8 cellular contexts compared by ENCODE assay signal in genomic region chr20:50959543-50960126, GRCh38. TPM values are rescaled to one million over a fixed set of nuclear protein-coding genes. Genes with fewer than 3 reads are reported as not detected.
A peak's percentile ranks its signal among the peaks of the same experiment; 100 is the strongest.
DNase-seq lines count a peak whose midpoint lies in the region; ATAC-seq, FAIRE-seq and TF ChIP-seq lines count a peak whose summit lies in the region.

No MANE protein-coding gene starts in this region.

- intact Hi-C loops in activated CD4-positive, alpha-beta T cell treated with anti-CD3 and anti-CD28 coated beads, Interleukin-2, amount 10 ng/mL, durations not matched to agents 24 days and 14 days (cut with micrococcal nuclease) = loop anchor here (2.0 to 5.0 kb wide), 2 partner anchors 47 to 165 kb away; partner anchors contain the start of gene BCAS4
- intact Hi-C loops in HepG2 (cut with micrococcal nuclease; ENCODE audit: unreplicated experiment) (loop anchor here (2.0 kb wide), 1 partner anchor 25 kb away; no protein-coding TSS in a partner anchor), testis (cut with DNase I; ENCODE audit: low total_unique reads) (no loop called here)

- 81% methylated on average over 25 of the region's 25 CpGs for WGBS in HepG2 (ENCODE audit: low lambda C conversion rate)
- 42 to 54% methylated on average over 12 to 23 of the region's 25 CpGs for WGBS in testis, 2 donors

- no peak for TF ChIP-seq RAD21 in HepG2 (CRISPR knock-in tag; IDR thresholded peaks at IDR 0.05)

- H3K27me3 Mint-ChIP-seq in activated CD4-positive, alpha-beta T cell treated with anti-CD3 and anti-CD28 coated beads, Interleukin-2, amount 10 ng/mL, durations not matched to agents 24 days and 14 days = no peaks in the 10 kb centered on the region

- peaks cover 27% of the 10 kb centered on the region for H3K36me3 Mint-ChIP-seq in activated CD4-positive, alpha-beta T cell treated with anti-CD3 and anti-CD28 coated beads, Interleukin-2, amount 10 ng/mL, durations not matched to agents 24 days and 14 days (ENCODE audit: low read depth)

- H3K4me1 Mint-ChIP-seq in activated CD4-positive, alpha-beta T cell treated with anti-CD3 and anti-CD28 coated beads, Interleukin-2, amount 10 ng/mL, durations not matched to agents 24 days and 14 days = peaks cover 28% of the 10 kb centered on the region

- TF ChIP-seq EP300 in HepG2 (IDR thresholded peaks at IDR 0.05; ENCODE audit: low read depth in 2 of 2, low read length in 2 of 2) (no peak), HepG2 (CRISPR knock-in tag; IDR thresholded peaks at IDR 0.05; ENCODE audit: borderline replicate concordance) (no peak)

- H3K4me1 ChIP-seq in adipocyte (ENCODE audit: control insufficient read depth, insufficient read depth, low read length) (peaks cover 37% of the 10 kb centered on the region), HepG2 (ENCODE audit: insufficient read depth, low read length) (peaks cover 41% of the 10 kb centered on the region), testis (peaks cover 24% of the 10 kb centered on the region)

- in situ Hi-C loops in HepG2 (cut with HindIII; ENCODE audit: extremely low pct_ligation_motif_present, low pct_unique_long_range_greater_than_20kb) = no loop called here

- H3K27me3 ChIP-seq in adipocyte (replicated peaks; ENCODE audit: control insufficient read depth, insufficient read depth, low read length) (no peaks in the 10 kb centered on the region), HepG2 (ENCODE audit: control insufficient read depth in 1 of 2, insufficient read depth in 2 of 2, low read length in 2 of 2) (no peaks in the 10 kb centered on the region; a peak in 1 of 5 replicates), testis (no peaks in the 10 kb centered on the region)

- H3K27ac Mint-ChIP-seq in activated CD4-positive, alpha-beta T cell treated with anti-CD3 and anti-CD28 coated beads, Interleukin-2, amount 10 ng/mL, durations not matched to agents 24 days and 14 days = peak overlapping the region; percentile 96

- TF ChIP-seq CTCF in HepG2 (CRISPR knock-in tag; IDR thresholded peaks at IDR 0.05) (no peak), testis (IDR thresholded peaks at IDR 0.05) (no peak)

- POLR2A ChIA-PET in HepG2 (lab: Yijun Ruan, JAX) = interaction anchor here (0.6 to 3.8 kb wide), 4 partner anchors 14 to 231 kb away, joined by 3 to 87 read pairs (median 9); partner anchors contain the start of gene ADNP

- peak overlapping the region; percentile 98 for H3K4me3 ChIP-seq in adipocyte (ENCODE audit: low read length)
- H3K4me3 ChIP-seq in HepG2 (replicated peaks in 1 of 3; ENCODE audit: insufficient read depth in 1 of 3, low read depth in 2 of 3, low read length in 3 of 3) = peak overlapping the region; percentile 85 to 97 (median 97)
- peak overlapping the region; percentile 88 to 95 for H3K4me3 ChIP-seq in testis

- H3K4me3 Mint-ChIP-seq in activated CD4-positive, alpha-beta T cell treated with anti-CD3 and anti-CD28 coated beads, Interleukin-2, amount 10 ng/mL, durations not matched to agents 24 days and 14 days = peak overlapping the region; percentile 99

- H4K20me1 ChIP-seq in HepG2 (ENCODE audit: insufficient read depth, low read length) = peaks cover 36% of the 10 kb centered on the region

- no peak; the same call in 2 of the 3 replicates for ATAC-seq in HepG2
- ATAC-seq in HG03460 (IDR thresholded peaks at IDR 0.05; ENCODE audit: unreplicated experiment) = no peak
- ATAC-seq in HG03378 (IDR thresholded peaks at IDR 0.05; ENCODE audit: unreplicated experiment) = no peak

- H3K9me3 ChIP-seq in adipocyte (ENCODE audit: control insufficient read depth, low read length) (peaks cover 4% of the 10 kb centered on the region), HepG2 (ENCODE audit: low read length) (no peaks in the 10 kb centered on the region), testis (no peaks in the 10 kb centered on the region)

- peak overlapping the region; percentile 94 for H3K4me2 ChIP-seq in HepG2 (ENCODE audit: low read depth, low read length)

- peaks cover 15% of the 10 kb centered on the region for H3K36me3 ChIP-seq in adipocyte (ENCODE audit: control insufficient read depth, insufficient read depth, low read length, severe bottlenecking)
- peaks cover 0 to 9% of the 10 kb centered on the region in 2 experiments; a peak in 3 of 5 replicates for H3K36me3 ChIP-seq in HepG2 (replicated peaks in 1 of 2; ENCODE audit: control insufficient read depth in 1 of 2, insufficient read depth in 2 of 2, low read length in 2 of 2)
- H3K36me3 ChIP-seq in testis (ENCODE audit: low read depth, missing control alignments) = no peaks in the 10 kb centered on the region

- no peak for FAIRE-seq in HepG2 (lab: Jason Lieb, UNC)

- H3K9me3 Mint-ChIP-seq in activated CD4-positive, alpha-beta T cell treated with anti-CD3 and anti-CD28 coated beads, Interleukin-2, amount 10 ng/mL, durations not matched to agents 24 days and 14 days = no peaks in the 10 kb centered on the region

- H3K79me2 ChIP-seq in HepG2 (ENCODE audit: insufficient read depth, low read length) = peaks cover 62% of the 10 kb centered on the region

- H3K9ac ChIP-seq in adipocyte (ENCODE audit: low read length) (peak overlapping the region; percentile 98), HepG2 (ENCODE audit: insufficient read depth, low read depth, low read length) (peak overlapping the region; percentile 94)

- DNase-seq in activated CD4-positive, alpha-beta T cell treated with anti-CD3 and anti-CD28 coated beads, Interleukin-2, amount 10 ng/mL, durations not matched to agents 24 days and 14 days = no peak
- DNase-seq in activated CD4-positive, alpha-beta T cell treated with anti-CD3 and anti-CD28 coated beads, Interleukin-2, amount 50 U/mL, for 1 hour = no peak
- DNase-seq in adipocyte (ENCODE audit: low read depth) = no peak
- DNase-seq in HepG2 (ENCODE audit: low spot score) = no peak
- DNase-seq in testis = no peak
- DNase-seq in NOMO-1 treated with dmso at 0.1 percent for 144 hours (lab: John Stamatoyannopoulos, UW; ENCODE audit: unreplicated experiment) = no peak

- no peak overlapping the region for H2AFZ ChIP-seq in HepG2 (ENCODE audit: low read length)

- CTCF ChIA-PET in HepG2 (lab: Yijun Ruan, JAX; ENCODE audit: low intra/inter-chr PET ratio, low total read pairs) = no interaction called here

- TF ChIP-seq POLR2A in HepG2 (IDR thresholded peaks at IDR 0.05; ENCODE audit: insufficient read depth in 1 of 2, low read depth in 2 of 2, low read length in 2 of 2) (no peak), testis (IDR thresholded peaks at IDR 0.05) (no peak)

- H3K27ac ChIP-seq in HepG2 (ENCODE audit: extremely low read length, insufficient read depth, low read length) (peak overlapping the region; percentile 86), testis (no peak overlapping the region)

- no TSS peak for BruUV-seq in HepG2 (replicated peaks; lab: Mats Ljungman, UMichigan)

RNA-seq across cellular contexts. Expression of gene MOCS3, which starts 1.0 kb away (rescaled TPM):
- total RNA-seq in activated CD4-positive, alpha-beta T cell treated with anti-CD3 and anti-CD28 coated beads, Interleukin-2, amount 10 ng/mL, durations not matched to agents 24 days and 14 days = 5.7 and 6.3 TPM in 2 replicates
- total RNA-seq in HepG2 (2016; rRNA removed; fragmentation: Illumina TruSeq; extraction: Trizol) = 8.4 and 9.7 TPM in 2 replicates
- total RNA-seq in HepG2 (2016; cell fraction: cytosol; rRNA removed; fragmentation: Illumina TruSeq; extraction: Trizol; ENCODE audit: low read depth) = 1.2 and 1.3 TPM in 2 replicates
- 7.8 and 8.8 TPM in 2 replicates for total RNA-seq in HepG2 (2016; cell fraction: insoluble cytoplasmic fraction; rRNA removed; fragmentation: Illumina TruSeq; extraction: Trizol)
- total RNA-seq in HepG2 (2016; cell fraction: membrane; rRNA removed; fragmentation: Illumina TruSeq; extraction: Trizol) = 3.7 and 4.2 TPM in 2 replicates
- 5.4 and 5.7 TPM in 2 replicates for total RNA-seq in HepG2 (2016; cell fraction: nucleus; rRNA removed; fragmentation: Illumina TruSeq; extraction: Trizol)
- polyA plus RNA-seq in HepG2 (2011; rRNA removed) = 3.7 and 4.1 TPM in 2 replicates
- 4.0 and 4.1 TPM in 2 replicates for polyA plus RNA-seq in HepG2 (2011; cell fraction: cytosol; rRNA removed)
- polyA plus RNA-seq in HepG2 (2011; cell fraction: nucleus; rRNA removed) = 2.9 and 3.2 TPM in 2 replicates
- polyA plus RNA-seq in HepG2 (2012) = 2.7 and 3.3 TPM in 2 replicates
- 0.53 and 0.58 TPM in 2 replicates for polyA plus RNA-seq in HepG2 (2016; cell fraction: cytosol; fragmentation: Illumina TruSeq; extraction: Trizol; ENCODE audit: low read depth)
- 7.8 and 8.0 TPM in 2 replicates for polyA plus RNA-seq in HepG2 (2016; cell fraction: insoluble cytoplasmic fraction; fragmentation: Illumina TruSeq; extraction: Trizol; ENCODE audit: low read depth)
- 1.7 and 2.1 TPM in 2 replicates for polyA plus RNA-seq in HepG2 (2016; cell fraction: membrane; fragmentation: Illumina TruSeq; extraction: Trizol; ENCODE audit: low read depth)
- 4.3 and 4.4 TPM in 2 replicates for polyA plus RNA-seq in HepG2 (2016; cell fraction: nucleus; fragmentation: Illumina TruSeq; extraction: Trizol; ENCODE audit: insufficient read depth, low read depth)
- 14.6 and 20.7 TPM in 2 replicates for polyA minus RNA-seq in HepG2 (2011; rRNA and poly(A)+ RNA removed; ENCODE audit: low replicate concordance)
- polyA minus RNA-seq in HepG2 (2011; cell fraction: cytosol; rRNA and poly(A)+ RNA removed) = 6.3 and 6.7 TPM in 2 replicates
- 12.4 and 13.6 TPM in 2 replicates for polyA minus RNA-seq in HepG2 (2011; cell fraction: nucleus; rRNA and poly(A)+ RNA removed)
- 1 to 10 TPM; 7.4 to 9.3 TPM for total RNA-seq in testis
- 6.5 TPM for polyA plus RNA-seq in testis (ENCODE audit: insufficient read depth, low read depth, low replicate concordance)

RNA-seq across cellular contexts. Expression of gene DPM1, which starts 1.3 kb away (rescaled TPM):
- 61.2 and 68.3 TPM in 2 replicates for total RNA-seq in activated CD4-positive, alpha-beta T cell treated with anti-CD3 and anti-CD28 coated beads, Interleukin-2, amount 10 ng/mL, durations not matched to agents 24 days and 14 days
- total RNA-seq in HepG2 (2016; rRNA removed; fragmentation: Illumina TruSeq; extraction: Trizol) (161 and 187 TPM in 2 replicates), testis (10 to 100 TPM; 44.5 to 54.3 TPM)
- total RNA-seq in HepG2 (2016; cell fraction: cytosol; rRNA removed; fragmentation: Illumina TruSeq; extraction: Trizol; ENCODE audit: low read depth) = 32.3 and 33.7 TPM in 2 replicates
- 167 and 188 TPM in 2 replicates for total RNA-seq in HepG2 (2016; cell fraction: insoluble cytoplasmic fraction; rRNA removed; fragmentation: Illumina TruSeq; extraction: Trizol)
- total RNA-seq in HepG2 (2016; cell fraction: membrane; rRNA removed; fragmentation: Illumina TruSeq; extraction: Trizol) = 30.4 and 39.3 TPM in 2 replicates
- 102 and 109 TPM in 2 replicates for total RNA-seq in HepG2 (2016; cell fraction: nucleus; rRNA removed; fragmentation: Illumina TruSeq; extraction: Trizol)
- polyA plus RNA-seq in HepG2 (2011; rRNA removed) (75.7 and 83.2 TPM in 2 replicates), testis (ENCODE audit: insufficient read depth, low read depth, low replicate concordance) (71.0 TPM)
- polyA plus RNA-seq in HepG2 (2011; cell fraction: cytosol; rRNA removed) = 67.0 and 87.1 TPM in 2 replicates
- polyA plus RNA-seq in HepG2 (2011; cell fraction: nucleus; rRNA removed) = 40.6 and 43.3 TPM in 2 replicates
- 92.8 and 103 TPM in 2 replicates for polyA plus RNA-seq in HepG2 (2012)
- 19.8 and 20.9 TPM in 2 replicates for polyA plus RNA-seq in HepG2 (2016; cell fraction: cytosol; fragmentation: Illumina TruSeq; extraction: Trizol; ENCODE audit: low read depth)
- 215 and 249 TPM in 2 replicates for polyA plus RNA-seq in HepG2 (2016; cell fraction: insoluble cytoplasmic fraction; fragmentation: Illumina TruSeq; extraction: Trizol; ENCODE audit: low read depth)
- polyA plus RNA-seq in HepG2 (2016; cell fraction: membrane; fragmentation: Illumina TruSeq; extraction: Trizol; ENCODE audit: low read depth) = 27.9 and 30.1 TPM in 2 replicates
- 177 and 193 TPM in 2 replicates for polyA plus RNA-seq in HepG2 (2016; cell fraction: nucleus; fragmentation: Illumina TruSeq; extraction: Trizol; ENCODE audit: insufficient read depth, low read depth)
- 23.1 and 28.4 TPM in 2 replicates for polyA minus RNA-seq in HepG2 (2011; rRNA and poly(A)+ RNA removed; ENCODE audit: low replicate concordance)
- polyA minus RNA-seq in HepG2 (2011; cell fraction: cytosol; rRNA and poly(A)+ RNA removed) = 38.3 and 41.9 TPM in 2 replicates
- polyA minus RNA-seq in HepG2 (2011; cell fraction: nucleus; rRNA and poly(A)+ RNA removed) = 49.6 and 51.1 TPM in 2 replicates

RNA-seq across cellular contexts. Expression of gene ADNP, which starts 28.4 kb away (rescaled TPM):
- total RNA-seq in activated CD4-positive, alpha-beta T cell treated with anti-CD3 and anti-CD28 coated beads, Interleukin-2, amount 10 ng/mL, durations not matched to agents 24 days and 14 days = 68.3 and 72.9 TPM in 2 replicates
- 21.5 and 60.7 TPM in 2 replicates for total RNA-seq in HepG2 (2016; rRNA removed; fragmentation: Illumina TruSeq; extraction: Trizol)
- total RNA-seq in HepG2 (2016; cell fraction: cytosol; rRNA removed; fragmentation: Illumina TruSeq; extraction: Trizol; ENCODE audit: low read depth) = 3.6 and 4.4 TPM in 2 replicates
- 17.8 and 59.9 TPM in 2 replicates for total RNA-seq in HepG2 (2016; cell fraction: insoluble cytoplasmic fraction; rRNA removed; fragmentation: Illumina TruSeq; extraction: Trizol)
- total RNA-seq in HepG2 (2016; cell fraction: membrane; rRNA removed; fragmentation: Illumina TruSeq; extraction: Trizol) = 20.1 and 20.5 TPM in 2 replicates
- total RNA-seq in HepG2 (2016; cell fraction: nucleus; rRNA removed; fragmentation: Illumina TruSeq; extraction: Trizol) = 51.3 and 55.1 TPM in 2 replicates
- polyA plus RNA-seq in HepG2 (2011; rRNA removed) = 21.0 and 22.3 TPM in 2 replicates
- polyA plus RNA-seq in HepG2 (2011; cell fraction: cytosol; rRNA removed) = 11.3 and 19.3 TPM in 2 replicates
- polyA plus RNA-seq in HepG2 (2011; cell fraction: nucleus; rRNA removed) = 30.4 and 32.5 TPM in 2 replicates
- 45.9 and 50.4 TPM in 2 replicates for polyA plus RNA-seq in HepG2 (2012)
- polyA plus RNA-seq in HepG2 (2016; cell fraction: cytosol; fragmentation: Illumina TruSeq; extraction: Trizol; ENCODE audit: low read depth) = 2.9 and 3.3 TPM in 2 replicates
- 57.9 and 63.1 TPM in 2 replicates for polyA plus RNA-seq in HepG2 (2016; cell fraction: insoluble cytoplasmic fraction; fragmentation: Illumina TruSeq; extraction: Trizol; ENCODE audit: low read depth)
- polyA plus RNA-seq in HepG2 (2016; cell fraction: membrane; fragmentation: Illumina TruSeq; extraction: Trizol; ENCODE audit: low read depth) = 8.8 and 9.4 TPM in 2 replicates
- polyA plus RNA-seq in HepG2 (2016; cell fraction: nucleus; fragmentation: Illumina TruSeq; extraction: Trizol; ENCODE audit: insufficient read depth, low read depth) = 78.5 and 79.2 TPM in 2 replicates
- polyA minus RNA-seq in HepG2 (2011; rRNA and poly(A)+ RNA removed; ENCODE audit: low replicate concordance) = 22.3 and 32.8 TPM in 2 replicates
- 29.7 and 42.9 TPM in 2 replicates for polyA minus RNA-seq in HepG2 (2011; cell fraction: cytosol; rRNA and poly(A)+ RNA removed)
- 74.0 and 91.4 TPM in 2 replicates for polyA minus RNA-seq in HepG2 (2011; cell fraction: nucleus; rRNA and poly(A)+ RNA removed)
- total RNA-seq in testis = 100 to 1,000 TPM; 101 to 110 TPM
- 83.5 TPM for polyA plus RNA-seq in testis (ENCODE audit: insufficient read depth, low read depth, low replicate concordance)
